Comparison of ENCODE assay signal across 5 cellular contexts in genomic region chr4:119143341-119143740, GRCh38. TPM values are rescaled to one million over a fixed set of nuclear protein-coding genes. Genes with fewer than 3 reads are reported as not detected.
"Had no signal": no experiment of that assay in that cellular context is flagged by ENCODE, and none has a peak within 500 bp of the region (broad histone marks: within the 10 kb centered on the region; RNA-seq: fewer than 3 reads in every experiment).

No MANE protein-coding gene starts in this region.

RNA-seq across cellular contexts. Expression of gene MYOZ2, which starts 7.7 kb away (rescaled TPM):
- total RNA-seq: naive thymus-derived CD8-positive, alpha-beta T cell; natural killer cell treated with Interleukin-12 subunit alpha and Interleukin-12 subunit beta and Interleukin-15 and Interleukin-18, amount 100 ng/mL, for 72 hours; neural crest cell; osteocyte; thyroid gland had no signal
- polyA plus RNA-seq: naive thymus-derived CD8-positive, alpha-beta T cell had no signal
